ENCODE assay signal across 24 cellular contexts in the genomic region with DNA sequence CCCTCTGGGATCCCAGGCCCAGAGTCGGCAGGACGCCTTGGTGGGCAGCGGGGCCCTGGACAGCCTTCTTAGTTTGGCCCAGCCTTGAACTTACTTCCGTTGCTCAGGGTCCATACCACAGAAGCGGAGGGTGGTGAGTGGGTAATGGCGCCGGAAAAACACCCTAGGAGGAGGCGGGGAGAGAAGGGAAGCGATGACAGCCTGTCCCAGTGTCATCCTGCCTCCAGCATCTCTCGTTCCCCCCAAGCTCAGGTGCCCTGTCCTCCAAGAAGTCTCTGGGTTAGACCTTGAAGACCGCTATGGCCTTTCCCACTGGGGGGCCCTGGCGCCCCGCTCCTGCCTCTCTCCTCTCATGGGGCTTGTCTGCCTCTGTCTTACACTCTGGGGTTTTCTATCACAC. TPM values are rescaled to one million over a fixed set of nuclear protein-coding genes. Genes with fewer than 3 reads are reported as not detected.
DNase-seq lines count a peak whose midpoint lies in the region; ATAC-seq and TF ChIP-seq lines count a peak whose summit lies in the region.
"Had no signal": no experiment of that assay in that cellular context is flagged by ENCODE, and none has a peak within 500 bp of the region (broad histone marks: within the 10 kb centered on the region; RNA-seq: fewer than 3 reads in every experiment).

No MANE protein-coding gene starts in this region.

- H3K27ac Mint-ChIP-seq in stimulated activated naive CD8-positive, alpha-beta T cell treated with anti-CD3 and anti-CD28 coated beads, Interleukin-15, Interleukin-2, amounts not matched to agents 100 ng/mL and 50 ng/mL, for 24 hours: peak overlapping the region; percentile 99
- H3K27ac Mint-ChIP-seq in IgD-negative memory B cell (peak overlapping the region in 2 of 3 donors; percentile 27 to 89), brain (peak overlapping the region in 4 of 5 experiments; percentile 1 to 38 (median 24))
- peak overlapping the region; percentile 93 for H3K27ac Mint-ChIP-seq in stimulated activated effector memory CD8-positive, alpha-beta T cell treated with anti-CD3 and anti-CD28 coated beads, Interleukin-12 subunit alpha, Interleukin-12 subunit beta, amount 100 ng/mL, for 72 hours
- H3K27ac Mint-ChIP-seq: mesothelial cell of epicardium had no signal

- POLR2A ChIA-PET in PC-9 (lab: Charles Lee; ENCODE audit: unreplicated experiment): no interaction called here

- no peak overlapping the region for H2AFZ ChIP-seq in PC-9

- H3K27me3 ChIP-seq in right lobe of liver: no peaks in the 10 kb centered on the region
- H3K27me3 ChIP-seq in PC-9 (ENCODE audit: insufficient read depth, low read depth): no peaks in the 10 kb centered on the region
- H3K27me3 ChIP-seq: Peyer's patch, tibial artery had no signal

- H3K9me3 ChIP-seq in right lobe of liver (no peaks in the 10 kb centered on the region), PC-9 (ENCODE audit: insufficient read depth, low read depth) (no peaks in the 10 kb centered on the region)
- H3K9me3 ChIP-seq: Peyer's patch, tibial artery had no signal

- no peak for DNase-seq in stimulated activated naive CD8-positive, alpha-beta T cell treated with anti-CD3 and anti-CD28 coated beads, Interleukin-15, Interleukin-2, amounts not matched to agents 100 U/mL and 50 U/mL, for 24 hours
- no peak for DNase-seq in stimulated activated effector memory CD8-positive, alpha-beta T cell treated with anti-CD3 and anti-CD28 coated beads, Interleukin-12 subunit alpha, Interleukin-12 subunit beta, amount 100 ng/mL, for 72 hours (ENCODE audit: low spot score in 2 of 2)
- DNase-seq in OCI-M2 (lab: John Stamatoyannopoulos, UW; ENCODE audit: unreplicated experiment) (no peak), right lobe of liver (no peak), PC-9 (no peak)
- DNase-seq: activated CD8-positive, alpha-beta memory T cell treated with anti-CD3 and anti-CD28 coated beads, Interleukin-2, amount 10 ng/mL, durations not matched to agents 7 days and 5 days; DMS53; effector CD4-positive, alpha-beta T cell; natural killer cell; NCI-H1092 treated with DMSO at 0.1 percent for 48 hours; NCI-H2029; NCI-H526; Peyer's patch; SW 1271; tibial artery had no signal

- no peak for ATAC-seq in stimulated activated naive CD8-positive, alpha-beta T cell treated with anti-CD3 and anti-CD28 coated beads, Interleukin-15, Interleukin-2, amounts not matched to agents 100 U/mL and 50 U/mL, for 24 hours
- ATAC-seq in stimulated activated effector memory CD8-positive, alpha-beta T cell treated with anti-CD3 and anti-CD28 coated beads, Interleukin-12 subunit alpha, Interleukin-12 subunit beta, amount 100 ng/mL, for 72 hours: no peak
- ATAC-seq in right lobe of liver: no peak
- ATAC-seq: activated CD4-positive, CD25-positive, alpha-beta regulatory T cell treated with anti-CD3 and anti-CD28 coated beads, Interleukin-2, amount 50 U/mL, for 24 hours; activated CD8-positive, alpha-beta memory T cell treated with anti-CD3 and anti-CD28 coated beads, Interleukin-2, amount 10 ng/mL, durations not matched to agents 7 days and 5 days; natural killer cell had no signal

- H3K9me3 Mint-ChIP-seq in stimulated activated naive CD8-positive, alpha-beta T cell treated with anti-CD3 and anti-CD28 coated beads, Interleukin-15, Interleukin-2, amounts not matched to agents 100 ng/mL and 50 ng/mL, for 24 hours: no peaks in the 10 kb centered on the region
- no peaks in the 10 kb centered on the region for H3K9me3 Mint-ChIP-seq in IgD-negative memory B cell
- peaks cover 0 to 2% (median under 1%) of the 10 kb centered on the region in 5 experiments for H3K9me3 Mint-ChIP-seq in brain
- H3K9me3 Mint-ChIP-seq in stimulated activated effector memory CD8-positive, alpha-beta T cell treated with anti-CD3 and anti-CD28 coated beads, Interleukin-12 subunit alpha, Interleukin-12 subunit beta, amount 100 ng/mL, for 72 hours: no peaks in the 10 kb centered on the region
- H3K9me3 Mint-ChIP-seq: mesothelial cell of epicardium, natural killer cell had no signal

- no peak overlapping the region for H3K27ac ChIP-seq in right lobe of liver
- H3K27ac ChIP-seq in PC-9: no peak overlapping the region
- H3K27ac ChIP-seq: Peyer's patch, tibial artery had no signal

- TF ChIP-seq CTCF in brain (conservative IDR thresholded peaks at IDR 0.05) (no peak), right lobe of liver (IDR thresholded peaks at IDR 0.05) (no peak), PC-9 (conservative IDR thresholded peaks at IDR 0.05) (no peak)

- H3K9me2 ChIP-seq in PC-9 (ENCODE audit: insufficient read depth): no peaks in the 10 kb centered on the region

- H4K20me1 ChIP-seq in PC-9 (ENCODE audit: insufficient read depth): no peaks in the 10 kb centered on the region

- no peak overlapping the region for H3K4me3 ChIP-seq in right lobe of liver
- no peak overlapping the region for H3K4me3 ChIP-seq in PC-9
- H3K4me3 ChIP-seq: Peyer's patch, tibial artery had no signal

- no peak overlapping the region for H3K4me3 Mint-ChIP-seq in stimulated activated naive CD8-positive, alpha-beta T cell treated with anti-CD3 and anti-CD28 coated beads, Interleukin-15, Interleukin-2, amounts not matched to agents 100 ng/mL and 50 ng/mL, for 24 hours
- H3K4me3 Mint-ChIP-seq in IgD-negative memory B cell (peak overlapping the region in 1 of 4 donors; percentile 72), brain (no peak overlapping the region)
- peak overlapping the region; percentile 67 for H3K4me3 Mint-ChIP-seq in stimulated activated effector memory CD8-positive, alpha-beta T cell treated with anti-CD3 and anti-CD28 coated beads, Interleukin-12 subunit alpha, Interleukin-12 subunit beta, amount 100 ng/mL, for 72 hours
- H3K4me3 Mint-ChIP-seq: activated CD8-positive, alpha-beta memory T cell treated with anti-CD3 and anti-CD28 coated beads, Interleukin-2, amount 10 ng/mL, durations not matched to agents 7 days and 5 days; mesothelial cell of epicardium; natural killer cell had no signal

- no peaks in the 10 kb centered on the region for H3K79me2 ChIP-seq in PC-9 (ENCODE audit: low read depth)

- H3K4me1 ChIP-seq in right lobe of liver (peaks cover 0 to 14% (median 6%) of the 10 kb centered on the region in 4 donors), PC-9 (replicated peaks; ENCODE audit: insufficient read depth) (peaks cover 36% of the 10 kb centered on the region)

- H3K4me2 ChIP-seq in PC-9: no peak overlapping the region

- peaks cover 3% of the 10 kb centered on the region for H3K36me3 Mint-ChIP-seq in stimulated activated naive CD8-positive, alpha-beta T cell treated with anti-CD3 and anti-CD28 coated beads, Interleukin-15, Interleukin-2, amounts not matched to agents 100 ng/mL and 50 ng/mL, for 24 hours (ENCODE audit: low read depth)
- H3K36me3 Mint-ChIP-seq in IgD-negative memory B cell (no peaks in the 10 kb centered on the region), brain (no peaks in the 10 kb centered on the region)
- H3K36me3 Mint-ChIP-seq in stimulated activated effector memory CD8-positive, alpha-beta T cell treated with anti-CD3 and anti-CD28 coated beads, Interleukin-12 subunit alpha, Interleukin-12 subunit beta, amount 100 ng/mL, for 72 hours: peaks cover 24% of the 10 kb centered on the region
- H3K36me3 Mint-ChIP-seq: mesothelial cell of epicardium, natural killer cell had no signal

- H3K27me3 Mint-ChIP-seq in stimulated activated naive CD8-positive, alpha-beta T cell treated with anti-CD3 and anti-CD28 coated beads, Interleukin-15, Interleukin-2, amounts not matched to agents 100 ng/mL and 50 ng/mL, for 24 hours: no peaks in the 10 kb centered on the region
- H3K27me3 Mint-ChIP-seq in IgD-negative memory B cell: no peaks in the 10 kb centered on the region
- peaks cover 15% of the 10 kb centered on the region for H3K27me3 Mint-ChIP-seq in brain
- H3K27me3 Mint-ChIP-seq: activated CD8-positive, alpha-beta memory T cell treated with anti-CD3 and anti-CD28 coated beads, Interleukin-2, amount 10 ng/mL, durations not matched to agents 7 days and 5 days had no signal

- CTCF ChIA-PET in PC-9 (lab: Charles Lee): interaction anchor here (0.6 kb wide), 2 partner anchors 32 to 55 kb away, joined by 8 to 9 read pairs; no protein-coding TSS in a partner anchor

- intact Hi-C loops in right lobe of liver (cut with DNase I) (loop anchor here in 1 of 2 donors (5.0 kb wide), 1 partner anchor 41 kb away; no protein-coding TSS in a partner anchor), PC-9 (cut with micrococcal nuclease; ENCODE audit: unreplicated experiment) (no loop called here)

- no TSS peak for BruUV-seq in PC-9 (replicated peaks; lab: Mats Ljungman, UMichigan)

- H3K36me3 ChIP-seq in right lobe of liver (no peaks in the 10 kb centered on the region), PC-9 (ENCODE audit: low read depth) (no peaks in the 10 kb centered on the region)
- H3K36me3 ChIP-seq: Peyer's patch, tibial artery had no signal

- 88% methylated on average over 8 of the region's 13 CpGs for WGBS in right lobe of liver (ENCODE audit: insufficient coverage, low coverage, low lambda C conversion rate, missing lambda C conversion rate)

- H3K4me1 Mint-ChIP-seq in stimulated activated naive CD8-positive, alpha-beta T cell treated with anti-CD3 and anti-CD28 coated beads, Interleukin-15, Interleukin-2, amounts not matched to agents 100 ng/mL and 50 ng/mL, for 24 hours (ENCODE audit: low read depth): peaks cover 56% of the 10 kb centered on the region
- H3K4me1 Mint-ChIP-seq in IgD-negative memory B cell (peaks cover 16 to 22% (median 21%) of the 10 kb centered on the region in 3 donors), brain (peaks cover 21% of the 10 kb centered on the region)
- peaks cover 65% of the 10 kb centered on the region for H3K4me1 Mint-ChIP-seq in stimulated activated effector memory CD8-positive, alpha-beta T cell treated with anti-CD3 and anti-CD28 coated beads, Interleukin-12 subunit alpha, Interleukin-12 subunit beta, amount 100 ng/mL, for 72 hours

- no peak for TF ChIP-seq POLR2A in right lobe of liver (IDR thresholded peaks at IDR 0.05)

- H3F3A ChIP-seq in PC-9 (ENCODE audit: insufficient read depth, low read depth): peaks cover 30% of the 10 kb centered on the region; the same call in 1 of the 2 replicates

RNA-seq across cellular contexts. Expression of gene TNS4, which starts 22.9 kb away (rescaled TPM):
- polyA plus RNA-seq in IgD-negative memory B cell: not detected
- polyA plus RNA-seq in brain (ENCODE audit: insufficient read depth, low read depth, low replicate concordance): not detected
- total RNA-seq in right lobe of liver: not detected
- total RNA-seq in PC-9 (2021): 17.4 and 23.5 TPM in 2 replicates
- total RNA-seq: fibroblast of villous mesenchyme, H4, kidney epithelial cell, mesothelial cell of epicardium, skeletal muscle tissue had no signal

RNA-seq across cellular contexts. Expression of gene IGFBP4, which starts 35.2 kb away (rescaled TPM):
- polyA plus RNA-seq in IgD-negative memory B cell (3.0 TPM), brain (ENCODE audit: insufficient read depth, low read depth, low replicate concordance) (50.5 TPM)
- total RNA-seq in right lobe of liver (100 to 1,000 TPM; 382 to 716 (median 430) TPM), PC-9 (2021) (138 and 211 TPM in 2 replicates)

Comparison
In these comparisons a context has a peak if more than half of its experiments do, and no peak if none do; other contexts are left out.
1. H3K27ac Mint-ChIP-seq: peak in every context shown above with its lines; median percentile 99 in stimulated activated naive CD8-positive, alpha-beta T cell treated with anti-CD3 and anti-CD28 coated beads, Interleukin-15, Interleukin-2, amounts not matched to agents 100 ng/mL and 50 ng/mL, for 24 hours; 93 in stimulated activated effector memory CD8-positive, alpha-beta T cell treated with anti-CD3 and anti-CD28 coated beads, Interleukin-12 subunit alpha, Interleukin-12 subunit beta, amount 100 ng/mL, for 72 hours; 58 in IgD-negative memory B cell; 24 in brain.
2. RNA of gene TNS4, which starts 22.9 kb away (total RNA-seq): 17.4 to 23.5 TPM in PC-9; not detected in right lobe of liver; every median in the first group is over 10 times any median in the second.